9 cellular contexts compared by ENCODE assay signal in the genomic region with DNA sequence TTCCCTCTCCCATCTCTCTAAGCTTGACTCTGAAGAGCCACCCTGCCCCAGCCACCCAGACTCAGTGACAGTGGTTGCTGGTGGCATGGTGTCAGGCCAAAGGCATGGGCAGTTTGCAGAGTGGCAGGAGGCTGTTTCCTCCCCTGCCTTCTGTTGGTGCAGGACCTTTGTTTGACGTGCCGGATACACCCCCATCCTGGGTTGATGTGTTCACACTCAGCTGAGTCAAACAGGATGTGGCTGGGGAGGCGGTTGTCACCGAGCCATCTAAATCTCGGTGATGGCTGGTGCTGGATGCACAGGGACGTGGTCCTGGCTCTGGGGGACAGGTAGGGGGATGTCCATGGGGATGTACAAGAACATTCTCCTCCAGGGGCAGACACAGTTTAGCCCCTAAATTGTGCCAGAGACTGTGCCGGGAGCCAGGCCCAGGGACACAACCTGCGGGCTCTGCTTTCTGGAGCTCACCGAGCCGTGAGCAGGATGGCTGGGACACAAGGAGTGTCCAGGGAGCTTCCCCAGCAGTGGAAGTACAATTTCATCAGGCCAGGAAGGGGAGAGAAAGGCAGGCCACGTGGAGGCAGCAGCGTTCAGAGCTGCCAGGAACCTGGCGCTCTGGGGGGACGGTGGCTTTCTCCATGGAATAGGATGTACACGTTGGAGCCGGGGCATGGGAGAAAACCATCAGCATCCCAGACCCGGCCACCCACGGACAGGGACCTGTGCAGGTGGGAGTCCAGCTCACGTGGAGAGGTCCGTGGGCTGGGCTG.
DNase-seq lines count a peak whose midpoint lies in the region; ATAC-seq and TF ChIP-seq lines count a peak whose summit lies in the region.
"Had no signal": no experiment of that assay in that cellular context is flagged by ENCODE, and none has a peak within 500 bp of the region (broad histone marks: within the 10 kb centered on the region; RNA-seq: fewer than 3 reads in every experiment).

No MANE protein-coding gene starts in this region.

- no peak for TF ChIP-seq CTCF in breast epithelium (IDR thresholded peaks at IDR 0.05)
- TF ChIP-seq CTCF in neural progenitor cell (IDR thresholded peaks at IDR 0.05), result no peak

- ATAC-seq in GM18858 (IDR thresholded peaks at IDR 0.05; ENCODE audit: unreplicated experiment) (peak; percentile 44), HG03280 (IDR thresholded peaks at IDR 0.05; ENCODE audit: unreplicated experiment) (peak; percentile 64)
- ATAC-seq in stimulated activated naive B cell treated with anti-CD40 and anti-IgM and Interleukin-4, amounts not matched to agents 10 μg/mL and 1 μg/mL and 100 μg/mL, for 72 hours (replicated peaks), result peak; percentile 86 to 87

- H4K20me1 ChIP-seq in neural progenitor cell (ENCODE audit: low read depth), result peaks cover 97% of the 10 kb centered on the region

- no peak overlapping the region for H3K4me2 ChIP-seq in neural progenitor cell

- H3K36me3 ChIP-seq in breast epithelium (no peaks in the 10 kb centered on the region), mucosa of stomach (ENCODE audit: control insufficient read depth, insufficient read depth, low read length) (peaks cover 8% of the 10 kb centered on the region), neural progenitor cell (no peaks in the 10 kb centered on the region)

- H3K4me3 ChIP-seq in breast epithelium (peak overlapping the region in 1 of 3 donors; percentile 33), mucosa of stomach (ENCODE audit: low read length) (no peak overlapping the region), neural progenitor cell (no peak overlapping the region)

- peaks cover 8 to 31% of the 10 kb centered on the region in 2 donors for H3K36me3 Mint-ChIP-seq in stimulated activated naive B cell treated with anti-CD40 and anti-IgM and Interleukin-4, amounts not matched to agents 10 μg/mL and 1 μg/mL and 100 μg/mL, for 72 hours
- H3K36me3 Mint-ChIP-seq in neural progenitor cell, result peaks cover 21% of the 10 kb centered on the region

- DNase-seq in UCSD-AML1 (lab: John Stamatoyannopoulos, UW; ENCODE audit: unreplicated experiment) (peak; percentile 78), breast epithelium (ENCODE audit: low spot score in 2 of 2) (no peak), putamen (ENCODE audit: low spot score) (no peak), neural progenitor cell (ENCODE audit: low spot score) (no peak)
- DNase-seq in stimulated activated naive B cell treated with anti-CD40 and anti-IgM and Interleukin-4, amounts not matched to agents 10 μg/mL and 1 μg/mL and 100 μg/mL, for 72 hours, result peak; percentile 77

- no peaks in the 10 kb centered on the region for H3K9me3 Mint-ChIP-seq in stimulated activated naive B cell treated with anti-CD40 and anti-IgM and Interleukin-4, amounts not matched to agents 10 μg/mL and 1 μg/mL and 100 μg/mL, for 72 hours
- H3K9me3 Mint-ChIP-seq in neural progenitor cell, result no peaks in the 10 kb centered on the region
- H3K9me3 Mint-ChIP-seq: brain had no signal

- H2AFZ ChIP-seq in neural progenitor cell (replicated peaks), result no peak overlapping the region

- peaks cover 89% of the 10 kb centered on the region for H3K79me2 ChIP-seq in neural progenitor cell (ENCODE audit: low read depth)

- peak overlapping the region; percentile 87 to 89 for H3K4me3 Mint-ChIP-seq in stimulated activated naive B cell treated with anti-CD40 and anti-IgM and Interleukin-4, amounts not matched to agents 10 μg/mL and 1 μg/mL and 100 μg/mL, for 72 hours
- H3K4me3 Mint-ChIP-seq in neural progenitor cell, result no peak overlapping the region
- H3K4me3 Mint-ChIP-seq: brain had no signal

- peaks cover 79 to 95% of the 10 kb centered on the region in 2 donors for H3K4me1 Mint-ChIP-seq in stimulated activated naive B cell treated with anti-CD40 and anti-IgM and Interleukin-4, amounts not matched to agents 10 μg/mL and 1 μg/mL and 100 μg/mL, for 72 hours
- peaks cover 26% of the 10 kb centered on the region for H3K4me1 Mint-ChIP-seq in neural progenitor cell

- TF ChIP-seq POLR2A in breast epithelium (IDR thresholded peaks at IDR 0.05), result no peak

- H3K27me3 ChIP-seq in breast epithelium, result no peaks in the 10 kb centered on the region
- no peaks in the 10 kb centered on the region for H3K27me3 ChIP-seq in mucosa of stomach (ENCODE audit: control insufficient read depth, insufficient read depth, low read length)
- H3K27me3 ChIP-seq in neural progenitor cell, result no peaks in the 10 kb centered on the region

- H3K9me3 ChIP-seq in breast epithelium (no peaks in the 10 kb centered on the region), mucosa of stomach (ENCODE audit: control insufficient read depth, low read length) (no peaks in the 10 kb centered on the region), neural progenitor cell (ENCODE audit: low read depth) (no peaks in the 10 kb centered on the region)

- H3K27ac ChIP-seq in breast epithelium (peak overlapping the region; percentile 63 to 86), neural progenitor cell (no peak overlapping the region)

- H3K27me3 Mint-ChIP-seq in stimulated activated naive B cell treated with anti-CD40 and anti-IgM and Interleukin-4, amounts not matched to agents 10 μg/mL and 1 μg/mL and 100 μg/mL, for 72 hours, result no peaks in the 10 kb centered on the region
- H3K27me3 Mint-ChIP-seq in neural progenitor cell (ENCODE audit: insufficient read depth, low read depth), result peaks cover 4% of the 10 kb centered on the region
- H3K27me3 Mint-ChIP-seq: brain had no signal

- intact Hi-C loops in breast epithelium (cut with DNase I; ENCODE audit: low total_unique reads), result no loop called here

- no peaks in the 10 kb centered on the region for H3F3A ChIP-seq in neural progenitor cell (ENCODE audit: low read depth)

- H3K4me1 ChIP-seq in breast epithelium, result peaks cover 20 to 26% of the 10 kb centered on the region in 2 donors
- peaks cover 51% of the 10 kb centered on the region for H3K4me1 ChIP-seq in mucosa of stomach (ENCODE audit: control insufficient read depth, insufficient read depth, low read length)
- peaks cover 24% of the 10 kb centered on the region for H3K4me1 ChIP-seq in neural progenitor cell

- H3K27ac Mint-ChIP-seq in stimulated activated naive B cell treated with anti-CD40 and anti-IgM and Interleukin-4, amounts not matched to agents 10 μg/mL and 1 μg/mL and 100 μg/mL, for 72 hours, result peak overlapping the region; percentile 95
- H3K27ac Mint-ChIP-seq in neural progenitor cell, result no peak overlapping the region

- H3K9ac ChIP-seq in mucosa of stomach (ENCODE audit: low read length), result peak overlapping the region; percentile 1
- H3K9ac ChIP-seq in neural progenitor cell, result no peak overlapping the region

Comparison
In these comparisons a context has a peak if more than half of its experiments do, and no peak if none do; other contexts are left out.
1. DNase-seq: peak in UCSD-AML1 (single experiment) and stimulated activated naive B cell treated with anti-CD40 and anti-IgM and Interleukin-4, amounts not matched to agents 10 μg/mL and 1 μg/mL and 100 μg/mL, for 72 hours (single experiment); none in breast epithelium (0 of 2), putamen (single experiment) and neural progenitor cell (single experiment).
2. Peak in every context shown above with its lines, with median percentiles within 50 percentile points of each other: ATAC-seq.